ENCODE assay signal across 1 cellular context in the genomic region with DNA sequence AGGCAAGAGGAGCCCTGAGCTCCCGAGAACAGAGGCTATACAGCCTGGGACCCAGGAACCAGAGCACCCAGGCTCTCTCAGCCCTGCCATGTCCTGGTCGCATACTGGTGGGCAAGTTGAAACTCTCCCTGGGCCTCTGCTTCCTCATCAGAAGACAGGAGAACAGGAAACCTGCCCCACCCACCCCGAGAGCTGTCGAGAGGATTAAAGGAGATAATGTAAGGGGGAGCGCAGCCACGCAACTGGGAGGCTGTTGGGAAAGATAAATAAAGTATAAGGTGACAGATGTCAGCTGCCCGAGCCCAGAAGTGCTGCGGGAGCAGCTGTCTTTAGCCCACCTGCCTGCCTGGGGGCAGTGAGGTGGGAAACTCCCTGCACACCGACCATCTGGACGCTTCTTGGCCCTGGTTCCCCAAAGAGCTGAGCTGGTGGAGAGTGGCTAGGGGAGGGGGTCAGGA.
TF ChIP-seq lines count a peak whose summit lies in the region.

No MANE protein-coding gene starts in this region.

TF ChIP-seq in K562, 482 proteins besides CTCF, POLR2A, EP300 and RAD21 (continues in another document):
- no peak for TF ChIP-seq ETV6 (IDR thresholded peaks at IDR 0.05; ENCODE audit: borderline replicate concordance in 1 of 2, low read depth in 2 of 2, low read length in 1 of 2)
- TF ChIP-seq ETV6 (CRISPR knock-in tag; IDR thresholded peaks at IDR 0.05; ENCODE audit: borderline replicate concordance) = no peak
- no peak for TF ChIP-seq NR3C1 (CRISPR knock-in tag; IDR thresholded peaks at IDR 0.05)
- no peak for TF ChIP-seq SMARCC2 (IDR thresholded peaks at IDR 0.05; ENCODE audit: low read depth)
- TF ChIP-seq, protein P1, sequence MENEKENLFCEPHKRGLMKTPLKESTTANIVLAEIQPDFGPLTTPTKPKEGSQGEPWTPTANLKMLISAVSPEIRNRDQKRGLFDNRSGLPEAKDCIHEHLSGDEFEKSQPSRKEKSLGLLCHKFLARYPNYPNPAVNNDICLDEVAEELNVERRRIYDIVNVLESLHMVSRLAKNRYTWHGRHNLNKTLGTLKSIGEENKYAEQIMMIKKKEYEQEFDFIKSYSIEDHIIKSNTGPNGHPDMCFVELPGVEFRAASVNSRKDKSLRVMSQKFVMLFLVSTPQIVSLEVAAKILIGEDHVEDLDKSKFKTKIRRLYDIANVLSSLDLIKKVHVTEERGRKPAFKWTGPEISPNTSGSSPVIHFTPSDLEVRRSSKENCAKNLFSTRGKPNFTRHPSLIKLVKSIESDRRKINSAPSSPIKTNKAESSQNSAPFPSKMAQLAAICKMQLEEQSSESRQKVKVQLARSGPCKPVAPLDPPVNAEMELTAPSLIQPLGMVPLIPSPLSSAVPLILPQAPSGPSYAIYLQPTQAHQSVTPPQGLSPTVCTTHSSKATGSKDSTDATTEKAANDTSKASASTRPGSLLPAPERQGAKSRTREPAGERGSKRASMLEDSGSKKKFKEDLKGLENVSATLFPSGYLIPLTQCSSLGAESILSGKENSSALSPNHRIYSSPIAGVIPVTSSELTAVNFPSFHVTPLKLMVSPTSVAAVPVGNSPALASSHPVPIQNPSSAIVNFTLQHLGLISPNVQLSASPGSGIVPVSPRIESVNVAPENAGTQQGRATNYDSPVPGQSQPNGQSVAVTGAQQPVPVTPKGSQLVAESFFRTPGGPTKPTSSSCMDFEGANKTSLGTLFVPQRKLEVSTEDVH (IDR thresholded peaks at IDR 0.05; ENCODE audit: low read depth, partially characterized antibody) = peak; percentile 28
- no peak for TF ChIP-seq THRAP3 (IDR thresholded peaks at IDR 0.05; ENCODE audit: borderline replicate concordance)
- no peak for TF ChIP-seq SRSF3 (IDR thresholded peaks at IDR 0.05; ENCODE audit: insufficient read depth, low read length)
- TF ChIP-seq PPARD (CRISPR knock-in tag; IDR thresholded peaks at IDR 0.05) = no peak
- peak; percentile 79 for TF ChIP-seq SOX6 (IDR thresholded peaks at IDR 0.05)
- TF ChIP-seq LEF1 (IDR thresholded peaks at IDR 0.05) = peak; percentile 58; the same call in 1 of the 2 replicates
- TF ChIP-seq, protein P2, sequence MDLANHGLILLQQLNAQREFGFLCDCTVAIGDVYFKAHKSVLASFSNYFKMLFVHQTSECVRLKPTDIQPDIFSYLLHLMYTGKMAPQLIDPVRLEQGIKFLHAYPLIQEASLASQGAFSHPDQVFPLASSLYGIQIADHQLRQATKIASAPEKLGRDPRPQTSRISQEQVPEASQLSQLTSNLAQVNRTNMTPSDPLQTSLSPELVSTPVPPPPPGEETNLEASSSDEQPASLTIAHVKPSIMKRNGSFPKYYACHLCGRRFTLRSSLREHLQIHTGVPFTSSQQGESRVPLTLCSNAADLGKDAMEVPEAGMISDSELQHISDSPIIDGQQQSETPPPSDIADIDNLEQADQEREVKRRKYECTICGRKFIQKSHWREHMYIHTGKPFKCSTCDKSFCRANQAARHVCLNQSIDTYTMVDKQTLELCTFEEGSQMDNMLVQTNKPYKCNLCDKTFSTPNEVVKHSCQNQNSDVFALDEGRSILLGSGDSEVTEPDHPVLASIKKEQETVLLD (IDR thresholded peaks at IDR 0.05) = no peak
- peak; percentile 96 for TF ChIP-seq CXXC5 (CRISPR knock-in tag; IDR thresholded peaks at IDR 0.05)
- TF ChIP-seq, protein P3, sequence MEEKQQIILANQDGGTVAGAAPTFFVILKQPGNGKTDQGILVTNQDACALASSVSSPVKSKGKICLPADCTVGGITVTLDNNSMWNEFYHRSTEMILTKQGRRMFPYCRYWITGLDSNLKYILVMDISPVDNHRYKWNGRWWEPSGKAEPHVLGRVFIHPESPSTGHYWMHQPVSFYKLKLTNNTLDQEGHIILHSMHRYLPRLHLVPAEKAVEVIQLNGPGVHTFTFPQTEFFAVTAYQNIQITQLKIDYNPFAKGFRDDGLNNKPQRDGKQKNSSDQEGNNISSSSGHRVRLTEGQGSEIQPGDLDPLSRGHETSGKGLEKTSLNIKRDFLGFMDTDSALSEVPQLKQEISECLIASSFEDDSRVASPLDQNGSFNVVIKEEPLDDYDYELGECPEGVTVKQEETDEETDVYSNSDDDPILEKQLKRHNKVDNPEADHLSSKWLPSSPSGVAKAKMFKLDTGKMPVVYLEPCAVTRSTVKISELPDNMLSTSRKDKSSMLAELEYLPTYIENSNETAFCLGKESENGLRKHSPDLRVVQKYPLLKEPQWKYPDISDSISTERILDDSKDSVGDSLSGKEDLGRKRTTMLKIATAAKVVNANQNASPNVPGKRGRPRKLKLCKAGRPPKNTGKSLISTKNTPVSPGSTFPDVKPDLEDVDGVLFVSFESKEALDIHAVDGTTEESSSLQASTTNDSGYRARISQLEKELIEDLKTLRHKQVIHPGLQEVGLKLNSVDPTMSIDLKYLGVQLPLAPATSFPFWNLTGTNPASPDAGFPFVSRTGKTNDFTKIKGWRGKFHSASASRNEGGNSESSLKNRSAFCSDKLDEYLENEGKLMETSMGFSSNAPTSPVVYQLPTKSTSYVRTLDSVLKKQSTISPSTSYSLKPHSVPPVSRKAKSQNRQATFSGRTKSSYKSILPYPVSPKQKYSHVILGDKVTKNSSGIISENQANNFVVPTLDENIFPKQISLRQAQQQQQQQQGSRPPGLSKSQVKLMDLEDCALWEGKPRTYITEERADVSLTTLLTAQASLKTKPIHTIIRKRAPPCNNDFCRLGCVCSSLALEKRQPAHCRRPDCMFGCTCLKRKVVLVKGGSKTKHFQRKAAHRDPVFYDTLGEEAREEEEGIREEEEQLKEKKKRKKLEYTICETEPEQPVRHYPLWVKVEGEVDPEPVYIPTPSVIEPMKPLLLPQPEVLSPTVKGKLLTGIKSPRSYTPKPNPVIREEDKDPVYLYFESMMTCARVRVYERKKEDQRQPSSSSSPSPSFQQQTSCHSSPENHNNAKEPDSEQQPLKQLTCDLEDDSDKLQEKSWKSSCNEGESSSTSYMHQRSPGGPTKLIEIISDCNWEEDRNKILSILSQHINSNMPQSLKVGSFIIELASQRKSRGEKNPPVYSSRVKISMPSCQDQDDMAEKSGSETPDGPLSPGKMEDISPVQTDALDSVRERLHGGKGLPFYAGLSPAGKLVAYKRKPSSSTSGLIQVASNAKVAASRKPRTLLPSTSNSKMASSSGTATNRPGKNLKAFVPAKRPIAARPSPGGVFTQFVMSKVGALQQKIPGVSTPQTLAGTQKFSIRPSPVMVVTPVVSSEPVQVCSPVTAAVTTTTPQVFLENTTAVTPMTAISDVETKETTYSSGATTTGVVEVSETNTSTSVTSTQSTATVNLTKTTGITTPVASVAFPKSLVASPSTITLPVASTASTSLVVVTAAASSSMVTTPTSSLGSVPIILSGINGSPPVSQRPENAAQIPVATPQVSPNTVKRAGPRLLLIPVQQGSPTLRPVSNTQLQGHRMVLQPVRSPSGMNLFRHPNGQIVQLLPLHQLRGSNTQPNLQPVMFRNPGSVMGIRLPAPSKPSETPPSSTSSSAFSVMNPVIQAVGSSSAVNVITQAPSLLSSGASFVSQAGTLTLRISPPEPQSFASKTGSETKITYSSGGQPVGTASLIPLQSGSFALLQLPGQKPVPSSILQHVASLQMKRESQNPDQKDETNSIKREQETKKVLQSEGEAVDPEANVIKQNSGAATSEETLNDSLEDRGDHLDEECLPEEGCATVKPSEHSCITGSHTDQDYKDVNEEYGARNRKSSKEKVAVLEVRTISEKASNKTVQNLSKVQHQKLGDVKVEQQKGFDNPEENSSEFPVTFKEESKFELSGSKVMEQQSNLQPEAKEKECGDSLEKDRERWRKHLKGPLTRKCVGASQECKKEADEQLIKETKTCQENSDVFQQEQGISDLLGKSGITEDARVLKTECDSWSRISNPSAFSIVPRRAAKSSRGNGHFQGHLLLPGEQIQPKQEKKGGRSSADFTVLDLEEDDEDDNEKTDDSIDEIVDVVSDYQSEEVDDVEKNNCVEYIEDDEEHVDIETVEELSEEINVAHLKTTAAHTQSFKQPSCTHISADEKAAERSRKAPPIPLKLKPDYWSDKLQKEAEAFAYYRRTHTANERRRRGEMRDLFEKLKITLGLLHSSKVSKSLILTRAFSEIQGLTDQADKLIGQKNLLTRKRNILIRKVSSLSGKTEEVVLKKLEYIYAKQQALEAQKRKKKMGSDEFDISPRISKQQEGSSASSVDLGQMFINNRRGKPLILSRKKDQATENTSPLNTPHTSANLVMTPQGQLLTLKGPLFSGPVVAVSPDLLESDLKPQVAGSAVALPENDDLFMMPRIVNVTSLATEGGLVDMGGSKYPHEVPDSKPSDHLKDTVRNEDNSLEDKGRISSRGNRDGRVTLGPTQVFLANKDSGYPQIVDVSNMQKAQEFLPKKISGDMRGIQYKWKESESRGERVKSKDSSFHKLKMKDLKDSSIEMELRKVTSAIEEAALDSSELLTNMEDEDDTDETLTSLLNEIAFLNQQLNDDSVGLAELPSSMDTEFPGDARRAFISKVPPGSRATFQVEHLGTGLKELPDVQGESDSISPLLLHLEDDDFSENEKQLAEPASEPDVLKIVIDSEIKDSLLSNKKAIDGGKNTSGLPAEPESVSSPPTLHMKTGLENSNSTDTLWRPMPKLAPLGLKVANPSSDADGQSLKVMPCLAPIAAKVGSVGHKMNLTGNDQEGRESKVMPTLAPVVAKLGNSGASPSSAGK (IDR thresholded peaks at IDR 0.05) = no peak
- no peak; a peak in 1 of 4 replicates for TF ChIP-seq KDM1A (IDR thresholded peaks at IDR 0.05)
- TF ChIP-seq KLF16 (IDR thresholded peaks at IDR 0.05) = peak; percentile 93
- no peak for TF ChIP-seq U2AF1 (optimal IDR thresholded peaks at IDR 0.05; ENCODE audit: low read depth, low read length)
- no peak for TF ChIP-seq ZNF444 (CRISPR knock-in tag; IDR thresholded peaks at IDR 0.05)
- TF ChIP-seq TOE1 (IDR thresholded peaks at IDR 0.05; ENCODE audit: borderline replicate concordance) = peak; percentile 20; the same call in 1 of the 2 replicates
- no peak for TF ChIP-seq TOE1 (CRISPR knock-in tag; IDR thresholded peaks at IDR 0.05; ENCODE audit: borderline replicate concordance, low read depth)
- TF ChIP-seq, protein P4, sequence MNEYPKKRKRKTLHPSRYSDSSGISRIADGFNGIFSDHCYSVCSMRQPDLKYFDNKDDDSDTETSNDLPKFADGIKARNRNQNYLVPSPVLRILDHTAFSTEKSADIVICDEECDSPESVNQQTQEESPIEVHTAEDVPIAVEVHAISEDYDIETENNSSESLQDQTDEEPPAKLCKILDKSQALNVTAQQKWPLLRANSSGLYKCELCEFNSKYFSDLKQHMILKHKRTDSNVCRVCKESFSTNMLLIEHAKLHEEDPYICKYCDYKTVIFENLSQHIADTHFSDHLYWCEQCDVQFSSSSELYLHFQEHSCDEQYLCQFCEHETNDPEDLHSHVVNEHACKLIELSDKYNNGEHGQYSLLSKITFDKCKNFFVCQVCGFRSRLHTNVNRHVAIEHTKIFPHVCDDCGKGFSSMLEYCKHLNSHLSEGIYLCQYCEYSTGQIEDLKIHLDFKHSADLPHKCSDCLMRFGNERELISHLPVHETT (CRISPR knock-in tag; conservative IDR thresholded peaks at IDR 0.05 in 1 of 2, IDR thresholded peaks at IDR 0.05 in 1 of 2) = peak in 1 of 2 experiments; percentile 57; a peak in 1 of 4 replicates
- TF ChIP-seq, protein P5, sequence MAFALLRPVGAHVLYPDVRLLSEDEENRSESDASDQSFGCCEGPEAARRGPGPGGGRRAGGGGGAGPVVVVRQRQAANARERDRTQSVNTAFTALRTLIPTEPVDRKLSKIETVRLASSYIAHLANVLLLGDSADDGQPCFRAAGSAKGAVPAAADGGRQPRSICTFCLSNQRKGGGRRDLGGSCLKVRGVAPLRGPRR (CRISPR knock-in tag; IDR thresholded peaks at IDR 0.05) = 0 out of 2 replicates have a peak, but pooled peaks have one; percentile 4
- TF ChIP-seq, protein P6, sequence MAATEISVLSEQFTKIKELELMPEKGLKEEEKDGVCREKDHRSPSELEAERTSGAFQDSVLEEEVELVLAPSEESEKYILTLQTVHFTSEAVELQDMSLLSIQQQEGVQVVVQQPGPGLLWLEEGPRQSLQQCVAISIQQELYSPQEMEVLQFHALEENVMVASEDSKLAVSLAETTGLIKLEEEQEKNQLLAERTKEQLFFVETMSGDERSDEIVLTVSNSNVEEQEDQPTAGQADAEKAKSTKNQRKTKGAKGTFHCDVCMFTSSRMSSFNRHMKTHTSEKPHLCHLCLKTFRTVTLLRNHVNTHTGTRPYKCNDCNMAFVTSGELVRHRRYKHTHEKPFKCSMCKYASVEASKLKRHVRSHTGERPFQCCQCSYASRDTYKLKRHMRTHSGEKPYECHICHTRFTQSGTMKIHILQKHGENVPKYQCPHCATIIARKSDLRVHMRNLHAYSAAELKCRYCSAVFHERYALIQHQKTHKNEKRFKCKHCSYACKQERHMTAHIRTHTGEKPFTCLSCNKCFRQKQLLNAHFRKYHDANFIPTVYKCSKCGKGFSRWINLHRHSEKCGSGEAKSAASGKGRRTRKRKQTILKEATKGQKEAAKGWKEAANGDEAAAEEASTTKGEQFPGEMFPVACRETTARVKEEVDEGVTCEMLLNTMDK (IDR thresholded peaks at IDR 0.05; ENCODE audit: borderline replicate concordance, insufficient read depth, low read depth, low read length, poor library complexity, severe bottlenecking) = no peak
- 0 out of 2 replicates have a peak, but pooled peaks have one; percentile 25 for TF ChIP-seq SPI1 (IDR thresholded peaks at IDR 0.05; ENCODE audit: borderline replicate concordance, low read depth, low read length)
- peak; percentile 70 for TF ChIP-seq CREM (IDR thresholded peaks at IDR 0.05; ENCODE audit: low read depth)
- TF ChIP-seq JUNB (CRISPR knock-in tag; conservative IDR thresholded peaks at IDR 0.05) = no peak
- TF ChIP-seq, protein P7, sequence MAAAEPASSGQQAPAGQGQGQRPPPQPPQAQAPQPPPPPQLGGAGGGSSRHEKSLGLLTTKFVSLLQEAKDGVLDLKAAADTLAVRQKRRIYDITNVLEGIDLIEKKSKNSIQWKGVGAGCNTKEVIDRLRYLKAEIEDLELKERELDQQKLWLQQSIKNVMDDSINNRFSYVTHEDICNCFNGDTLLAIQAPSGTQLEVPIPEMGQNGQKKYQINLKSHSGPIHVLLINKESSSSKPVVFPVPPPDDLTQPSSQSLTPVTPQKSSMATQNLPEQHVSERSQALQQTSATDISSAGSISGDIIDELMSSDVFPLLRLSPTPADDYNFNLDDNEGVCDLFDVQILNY (CRISPR knock-in tag; IDR thresholded peaks at IDR 0.05) = no peak
- TF ChIP-seq ELF2 (CRISPR knock-in tag; IDR thresholded peaks at IDR 0.05) = no peak
- no peak for TF ChIP-seq SMAD3 (CRISPR knock-in tag; conservative IDR thresholded peaks at IDR 0.05)
